ENCODE assay signal across 10 cellular contexts in the genomic region with DNA sequence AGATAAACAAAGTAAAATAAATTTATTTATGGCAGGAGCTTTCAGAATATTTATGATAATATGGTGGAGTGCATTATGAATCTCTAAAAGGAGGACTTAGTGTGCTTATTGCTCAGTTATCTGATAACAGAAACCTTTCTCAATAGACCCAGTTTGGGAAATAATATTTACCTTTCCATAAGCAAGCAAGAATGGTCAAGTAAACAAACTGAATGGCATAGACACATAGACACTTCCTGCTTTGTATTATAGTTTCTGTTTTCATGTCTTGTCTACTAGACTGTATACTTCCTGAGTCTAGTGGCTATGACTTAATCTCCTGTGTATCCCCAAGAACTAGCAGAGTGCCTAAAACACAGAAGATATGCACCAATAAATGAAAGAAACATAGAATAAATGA.
A peak's percentile ranks its signal among the peaks of the same experiment; 100 is the strongest.
DNase-seq lines count a peak whose midpoint lies in the region; ATAC-seq, FAIRE-seq and TF ChIP-seq lines count a peak whose summit lies in the region.
"Had no signal": no experiment of that assay in that cellular context is flagged by ENCODE, and none has a peak within 500 bp of the region (broad histone marks: within the 10 kb centered on the region; RNA-seq: fewer than 3 reads in every experiment).

No MANE protein-coding gene starts in this region.

- ATAC-seq in GM19043 (IDR thresholded peaks at IDR 0.05; ENCODE audit: low read depth, unreplicated experiment) (peak; percentile 43), HG02970 (IDR thresholded peaks at IDR 0.05; ENCODE audit: low FRiP score, unreplicated experiment) (peak; percentile 47)

- TF ChIP-seq CTCF in 22Rv1 (IDR thresholded peaks at IDR 0.05): no peak

- DNase-seq in NCI-H2029 treated with DMSO at 0.1 percent for 48 hours (lab: John Stamatoyannopoulos, UW) (peak; percentile 30), 8988T (no peak), DMS114 treated with DMSO at 0.1 percent for 48 hours (lab: John Stamatoyannopoulos, UW; ENCODE audit: unreplicated experiment) (no peak), urothelium cell line (ENCODE audit: low spot score) (no peak), RKO (ENCODE audit: low spot score) (no peak)
- DNase-seq: caudate nucleus had no signal

- no peak for FAIRE-seq in urothelium cell line (lab: Jason Lieb, UNC)

- H3K27ac ChIP-seq in 22Rv1: peak overlapping the region; percentile 60
- H3K27ac ChIP-seq: SK-N-MC had no signal
